In the genomic region with DNA sequence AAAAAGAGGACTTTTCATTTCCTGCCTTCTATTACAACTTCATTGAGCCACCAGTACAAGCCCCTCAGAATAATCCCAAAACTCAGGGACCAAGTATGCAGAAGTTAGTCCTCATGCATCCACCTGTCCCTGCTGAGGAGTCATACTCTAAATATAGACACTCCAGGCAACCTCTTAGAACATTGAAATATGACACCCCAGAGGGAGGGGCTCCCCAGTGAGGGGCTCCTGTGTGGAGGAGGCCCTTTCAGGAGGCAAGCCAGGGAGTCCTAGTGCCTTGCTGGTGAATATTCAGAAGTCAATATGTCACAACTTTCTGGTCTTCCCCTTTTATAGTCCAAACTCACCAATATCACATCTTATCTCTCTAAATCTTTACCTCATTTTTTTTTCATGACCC, we compare ENCODE assay signal across 2 cellular contexts.
TF ChIP-seq lines count a peak whose summit lies in the region.

No MANE protein-coding gene starts in this region.

TF ChIP-seq in HEK293T, 16 proteins besides CTCF, POLR2A, EP300 and RAD21 (continued from another document):
- TF ChIP-seq, protein P1, sequence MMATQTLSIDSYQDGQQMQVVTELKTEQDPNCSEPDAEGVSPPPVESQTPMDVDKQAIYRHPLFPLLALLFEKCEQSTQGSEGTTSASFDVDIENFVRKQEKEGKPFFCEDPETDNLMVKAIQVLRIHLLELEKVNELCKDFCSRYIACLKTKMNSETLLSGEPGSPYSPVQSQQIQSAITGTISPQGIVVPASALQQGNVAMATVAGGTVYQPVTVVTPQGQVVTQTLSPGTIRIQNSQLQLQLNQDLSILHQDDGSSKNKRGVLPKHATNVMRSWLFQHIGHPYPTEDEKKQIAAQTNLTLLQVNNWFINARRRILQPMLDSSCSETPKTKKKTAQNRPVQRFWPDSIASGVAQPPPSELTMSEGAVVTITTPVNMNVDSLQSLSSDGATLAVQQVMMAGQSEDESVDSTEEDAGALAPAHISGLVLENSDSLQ (IDR thresholded peaks at IDR 0.05): no peak
- no peak for TF ChIP-seq HDGF (IDR thresholded peaks at IDR 0.05; ENCODE audit: borderline replicate concordance)

TF ChIP-seq in H1, 55 proteins besides CTCF, POLR2A, EP300 and RAD21 (continued from another document):
- TF ChIP-seq RBBP5 (IDR thresholded peaks at IDR 0.05; ENCODE audit: borderline replicate concordance, low read depth, low read length): no peak
- no peak for TF ChIP-seq BCL11A (IDR thresholded peaks at IDR 0.05; ENCODE audit: low read depth in 2 of 2, low read length in 2 of 2)
